In the genomic region with DNA sequence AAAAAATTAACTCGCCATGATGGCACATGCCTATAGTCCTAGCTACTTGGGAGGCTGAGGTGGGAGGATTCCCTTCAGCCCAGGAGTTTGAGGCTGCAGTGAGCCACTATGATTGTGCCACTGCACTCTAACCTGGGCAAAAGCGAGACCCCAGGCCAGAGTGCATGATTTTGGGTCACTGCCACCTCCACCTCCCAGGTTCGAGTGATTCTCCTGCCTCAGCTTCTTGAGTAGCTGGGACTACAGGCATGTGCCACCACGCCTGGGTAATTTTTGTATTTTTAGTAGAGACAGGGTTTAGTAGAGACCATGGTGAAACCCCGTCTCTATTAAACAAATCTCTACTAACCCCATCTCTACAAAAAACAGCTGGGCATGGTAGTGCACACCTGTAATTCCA, we compare ENCODE assay signal across 1 cellular context. TPM values are rescaled to one million over a fixed set of nuclear protein-coding genes. Genes with fewer than 3 reads are reported as not detected.
"Had no signal": no experiment of that assay in that cellular context is flagged by ENCODE, and none has a peak within 500 bp of the region (broad histone marks: within the 10 kb centered on the region; RNA-seq: fewer than 3 reads in every experiment).

No MANE protein-coding gene starts in this region.

RNA-seq across cellular contexts. Expression of a gene that starts 18.5 kb away (rescaled TPM):
- total RNA-seq: G401 had no signal
